ENCODE assay signal across 3 cellular contexts in the genomic region with DNA sequence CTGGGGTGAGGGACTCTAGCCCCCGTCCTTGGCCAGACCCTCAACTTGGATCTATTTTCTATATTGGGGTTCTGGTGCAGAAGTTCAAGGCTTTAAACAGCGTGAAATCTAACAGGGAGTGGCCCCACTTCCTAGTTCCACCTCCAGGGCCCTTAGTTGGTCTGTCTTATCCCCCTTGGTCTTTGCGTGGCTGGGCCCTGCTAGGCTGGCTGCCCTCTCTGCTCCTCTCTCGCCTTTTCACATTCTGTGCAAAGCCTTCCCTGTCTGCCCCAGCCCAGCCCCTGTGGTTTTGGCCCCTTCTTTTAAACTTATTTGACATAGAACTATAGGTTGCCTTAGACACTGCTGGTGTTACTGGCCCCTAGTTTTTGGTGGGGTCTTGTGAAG.
TF ChIP-seq lines count a peak whose summit lies in the region.

No MANE protein-coding gene starts in this region.

TF ChIP-seq in SK-N-SH treated with all-trans-retinoic acid at 6 μM for 48 hours, 23 proteins besides CTCF, POLR2A, EP300 and RAD21:
- no peak for TF ChIP-seq SNAI2 (CRISPR knock-in tag; IDR thresholded peaks at IDR 0.05)
- no peak for TF ChIP-seq OSR1 (CRISPR knock-in tag; IDR thresholded peaks at IDR 0.05)
- TF ChIP-seq ZC3H10 (CRISPR knock-in tag; IDR thresholded peaks at IDR 0.05): no peak
- no peak for TF ChIP-seq GLIS3 (CRISPR knock-in tag; IDR thresholded peaks at IDR 0.05)
- no peak for TF ChIP-seq CSDC2 (CRISPR knock-in tag; IDR thresholded peaks at IDR 0.05)
- no peak for TF ChIP-seq CSRNP3 (CRISPR knock-in tag; IDR thresholded peaks at IDR 0.05)
- TF ChIP-seq PPARA (CRISPR knock-in tag; IDR thresholded peaks at IDR 0.05; ENCODE audit: borderline replicate concordance): no peak
- TF ChIP-seq ARNTL (CRISPR knock-in tag; IDR thresholded peaks at IDR 0.05; ENCODE audit: borderline replicate concordance, low read depth): no peak
- no peak for TF ChIP-seq ESRRG (CRISPR knock-in tag; IDR thresholded peaks at IDR 0.05)
- TF ChIP-seq ZNF70 (CRISPR knock-in tag; IDR thresholded peaks at IDR 0.05): no peak
- TF ChIP-seq ZFP3 (CRISPR knock-in tag; IDR thresholded peaks at IDR 0.05): no peak

TF ChIP-seq in SK-N-SH, 30 proteins besides CTCF, POLR2A, EP300 and RAD21:
- TF ChIP-seq NRF1 (IDR thresholded peaks at IDR 0.05; ENCODE audit: low read depth, low read length) (no peak), FOSL2 (IDR thresholded peaks at IDR 0.05; ENCODE audit: borderline replicate concordance, low read depth) (no peak), FOXM1 (IDR thresholded peaks at IDR 0.05; ENCODE audit: low read depth) (no peak), RXRA (IDR thresholded peaks at IDR 0.05; ENCODE audit: borderline replicate concordance, low read depth) (no peak)

TF ChIP-seq in H1, 55 proteins besides CTCF, POLR2A, EP300 and RAD21:
- TF ChIP-seq SUZ12 (IDR thresholded peaks at IDR 0.05; ENCODE audit: low read length): no peak
- TF ChIP-seq, protein P1, sequence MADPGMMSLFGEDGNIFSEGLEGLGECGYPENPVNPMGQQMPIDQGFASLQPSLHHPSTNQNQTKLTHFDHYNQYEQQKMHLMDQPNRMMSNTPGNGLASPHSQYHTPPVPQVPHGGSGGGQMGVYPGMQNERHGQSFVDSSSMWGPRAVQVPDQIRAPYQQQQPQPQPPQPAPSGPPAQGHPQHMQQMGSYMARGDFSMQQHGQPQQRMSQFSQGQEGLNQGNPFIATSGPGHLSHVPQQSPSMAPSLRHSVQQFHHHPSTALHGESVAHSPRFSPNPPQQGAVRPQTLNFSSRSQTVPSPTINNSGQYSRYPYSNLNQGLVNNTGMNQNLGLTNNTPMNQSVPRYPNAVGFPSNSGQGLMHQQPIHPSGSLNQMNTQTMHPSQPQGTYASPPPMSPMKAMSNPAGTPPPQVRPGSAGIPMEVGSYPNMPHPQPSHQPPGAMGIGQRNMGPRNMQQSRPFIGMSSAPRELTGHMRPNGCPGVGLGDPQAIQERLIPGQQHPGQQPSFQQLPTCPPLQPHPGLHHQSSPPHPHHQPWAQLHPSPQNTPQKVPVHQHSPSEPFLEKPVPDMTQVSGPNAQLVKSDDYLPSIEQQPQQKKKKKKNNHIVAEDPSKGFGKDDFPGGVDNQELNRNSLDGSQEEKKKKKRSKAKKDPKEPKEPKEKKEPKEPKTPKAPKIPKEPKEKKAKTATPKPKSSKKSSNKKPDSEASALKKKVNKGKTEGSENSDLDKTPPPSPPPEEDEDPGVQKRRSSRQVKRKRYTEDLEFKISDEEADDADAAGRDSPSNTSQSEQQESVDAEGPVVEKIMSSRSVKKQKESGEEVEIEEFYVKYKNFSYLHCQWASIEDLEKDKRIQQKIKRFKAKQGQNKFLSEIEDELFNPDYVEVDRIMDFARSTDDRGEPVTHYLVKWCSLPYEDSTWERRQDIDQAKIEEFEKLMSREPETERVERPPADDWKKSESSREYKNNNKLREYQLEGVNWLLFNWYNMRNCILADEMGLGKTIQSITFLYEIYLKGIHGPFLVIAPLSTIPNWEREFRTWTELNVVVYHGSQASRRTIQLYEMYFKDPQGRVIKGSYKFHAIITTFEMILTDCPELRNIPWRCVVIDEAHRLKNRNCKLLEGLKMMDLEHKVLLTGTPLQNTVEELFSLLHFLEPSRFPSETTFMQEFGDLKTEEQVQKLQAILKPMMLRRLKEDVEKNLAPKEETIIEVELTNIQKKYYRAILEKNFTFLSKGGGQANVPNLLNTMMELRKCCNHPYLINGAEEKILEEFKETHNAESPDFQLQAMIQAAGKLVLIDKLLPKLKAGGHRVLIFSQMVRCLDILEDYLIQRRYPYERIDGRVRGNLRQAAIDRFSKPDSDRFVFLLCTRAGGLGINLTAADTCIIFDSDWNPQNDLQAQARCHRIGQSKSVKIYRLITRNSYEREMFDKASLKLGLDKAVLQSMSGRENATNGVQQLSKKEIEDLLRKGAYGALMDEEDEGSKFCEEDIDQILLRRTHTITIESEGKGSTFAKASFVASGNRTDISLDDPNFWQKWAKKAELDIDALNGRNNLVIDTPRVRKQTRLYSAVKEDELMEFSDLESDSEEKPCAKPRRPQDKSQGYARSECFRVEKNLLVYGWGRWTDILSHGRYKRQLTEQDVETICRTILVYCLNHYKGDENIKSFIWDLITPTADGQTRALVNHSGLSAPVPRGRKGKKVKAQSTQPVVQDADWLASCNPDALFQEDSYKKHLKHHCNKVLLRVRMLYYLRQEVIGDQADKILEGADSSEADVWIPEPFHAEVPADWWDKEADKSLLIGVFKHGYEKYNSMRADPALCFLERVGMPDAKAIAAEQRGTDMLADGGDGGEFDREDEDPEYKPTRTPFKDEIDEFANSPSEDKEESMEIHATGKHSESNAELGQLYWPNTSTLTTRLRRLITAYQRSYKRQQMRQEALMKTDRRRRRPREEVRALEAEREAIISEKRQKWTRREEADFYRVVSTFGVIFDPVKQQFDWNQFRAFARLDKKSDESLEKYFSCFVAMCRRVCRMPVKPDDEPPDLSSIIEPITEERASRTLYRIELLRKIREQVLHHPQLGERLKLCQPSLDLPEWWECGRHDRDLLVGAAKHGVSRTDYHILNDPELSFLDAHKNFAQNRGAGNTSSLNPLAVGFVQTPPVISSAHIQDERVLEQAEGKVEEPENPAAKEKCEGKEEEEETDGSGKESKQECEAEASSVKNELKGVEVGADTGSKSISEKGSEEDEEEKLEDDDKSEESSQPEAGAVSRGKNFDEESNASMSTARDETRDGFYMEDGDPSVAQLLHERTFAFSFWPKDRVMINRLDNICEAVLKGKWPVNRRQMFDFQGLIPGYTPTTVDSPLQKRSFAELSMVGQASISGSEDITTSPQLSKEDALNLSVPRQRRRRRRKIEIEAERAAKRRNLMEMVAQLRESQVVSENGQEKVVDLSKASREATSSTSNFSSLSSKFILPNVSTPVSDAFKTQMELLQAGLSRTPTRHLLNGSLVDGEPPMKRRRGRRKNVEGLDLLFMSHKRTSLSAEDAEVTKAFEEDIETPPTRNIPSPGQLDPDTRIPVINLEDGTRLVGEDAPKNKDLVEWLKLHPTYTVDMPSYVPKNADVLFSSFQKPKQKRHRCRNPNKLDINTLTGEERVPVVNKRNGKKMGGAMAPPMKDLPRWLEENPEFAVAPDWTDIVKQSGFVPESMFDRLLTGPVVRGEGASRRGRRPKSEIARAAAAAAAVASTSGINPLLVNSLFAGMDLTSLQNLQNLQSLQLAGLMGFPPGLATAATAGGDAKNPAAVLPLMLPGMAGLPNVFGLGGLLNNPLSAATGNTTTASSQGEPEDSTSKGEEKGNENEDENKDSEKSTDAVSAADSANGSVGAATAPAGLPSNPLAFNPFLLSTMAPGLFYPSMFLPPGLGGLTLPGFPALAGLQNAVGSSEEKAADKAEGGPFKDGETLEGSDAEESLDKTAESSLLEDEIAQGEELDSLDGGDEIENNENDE (IDR thresholded peaks at IDR 0.05; ENCODE audit: insufficient replicate concordance, low read length): no peak
- TF ChIP-seq BRCA1 (IDR thresholded peaks at IDR 0.05; ENCODE audit: low read depth, low read length): no peak
- TF ChIP-seq NANOG (IDR thresholded peaks at IDR 0.05; ENCODE audit: insufficient read depth, low read depth, low read length, poor library complexity, severe bottlenecking): no peak
- no peak for TF ChIP-seq CBX8 (IDR thresholded peaks at IDR 0.05; ENCODE audit: borderline replicate concordance, low read depth, low read length)
- TF ChIP-seq GTF2F1 (IDR thresholded peaks at IDR 0.05; ENCODE audit: borderline replicate concordance, low read depth, low read length): no peak
- TF ChIP-seq TAF7 (optimal IDR thresholded peaks at IDR 0.05; ENCODE audit: borderline replicate concordance, low read depth, low read length): no peak
- TF ChIP-seq PHF8 (conservative IDR thresholded peaks at IDR 0.05; ENCODE audit: low read depth, low read length): no peak
- TF ChIP-seq GABPA (IDR thresholded peaks at IDR 0.05; ENCODE audit: borderline replicate concordance, insufficient read depth, low read length): no peak
- TF ChIP-seq POU5F1 (IDR thresholded peaks at IDR 0.05; ENCODE audit: low read depth, low read length): no peak
- TF ChIP-seq SRF (IDR thresholded peaks at IDR 0.05; ENCODE audit: low read depth, low read length): no peak
- no peak for TF ChIP-seq KDM4A (IDR thresholded peaks at IDR 0.05; ENCODE audit: low read depth, low read length, severe bottlenecking)
- TF ChIP-seq SP2 (IDR thresholded peaks at IDR 0.05; ENCODE audit: low read length): no peak
- no peak for TF ChIP-seq NRF1 (IDR thresholded peaks at IDR 0.05; ENCODE audit: low read depth, low read length)
- no peak for TF ChIP-seq POLR2AphosphoS5 (IDR thresholded peaks at IDR 0.05; ENCODE audit: low read depth, low read length)
